In genomic region chr1:115013792-115014191, GRCh38 we compare ENCODE assay signal across 38 cellular contexts. TPM values are rescaled to one million over a fixed set of nuclear protein-coding genes. Genes with fewer than 3 reads are reported as not detected.
"Had no signal": no experiment of that assay in that cellular context is flagged by ENCODE, and none has a peak within 500 bp of the region (broad histone marks: within the 10 kb centered on the region; RNA-seq: fewer than 3 reads in every experiment).

No MANE protein-coding gene starts in this region.

- ATAC-seq: activated naive CD4-positive, alpha-beta T cell treated with anti-CD3 and anti-CD28 coated beads, Interleukin-2, amount 50 U/mL, for 72 hours; activated naive CD8-positive, alpha-beta T cell treated with anti-CD3 and anti-CD28 coated beads, Interleukin-2, amount 50 U/mL, for 24 hours; activated T-cell treated with anti-CD3 and anti-CD28 coated beads, Interleukin-2, amount 50 U/mL, for 4 hours; activated T-cell treated with anti-CD3 and anti-CD28 coated beads, Interleukin-2, amount 50 U/mL, for 72 hours; activated T-helper 17 cell treated with anti-CD3 and anti-CD28 coated beads, Interleukin-2, amount 50 U/mL, for 72 hours; body of pancreas had no signal

- DNase-seq: activated effector memory CD4-positive, alpha-beta T cell treated with anti-CD3 and anti-CD28 coated beads, Interleukin-2, amount 50 U/mL, for 16 hours; activated effector memory CD4-positive, alpha-beta T cell treated with Interleukin-2 at 50 U/mL for 16 hours; activated gamma-delta T cell; activated gamma-delta T cell treated with Interleukin-2 at 50 U/mL for 16 hours; activated naive CD4-positive, alpha-beta T cell; activated naive CD4-positive, alpha-beta T cell treated with anti-CD3 and anti-CD28 coated beads for 36 hours; activated naive CD4-positive, alpha-beta T cell treated with anti-CD3 and anti-CD28 coated beads, Interleukin-2, amount 10 ng/mL, durations not matched to agents 7 days and 5 days; activated naive CD4-positive, alpha-beta T cell treated with anti-CD3 and anti-CD28 coated beads, Interleukin-2, amount 50 U/mL, for 16 hours; activated naive CD4-positive, alpha-beta T cell treated with Interleukin-2 at 50 U/mL for 16 hours; activated naive CD8-positive, alpha-beta T cell treated with anti-CD3 and anti-CD28 coated beads for 36 hours; activated naive CD8-positive, alpha-beta T cell treated with anti-CD3 and anti-CD28 coated beads, Interleukin-2, amount 10 ng/mL, durations not matched to agents 7 days and 5 days; activated naive CD8-positive, alpha-beta T cell treated with anti-CD3 and anti-CD28 coated beads, Interleukin-2, amount 50 U/mL, for 24 hours; activated T-cell treated with anti-CD3 and anti-CD28 coated beads, Interleukin-2, amount 50 U/mL, for 4 hours; activated T-cell treated with anti-CD3 and anti-CD28 coated beads, Interleukin-2, amount 50 U/mL, for 48 hours; activated T-cell treated with anti-CD3 and anti-CD28 coated beads, Interleukin-2, amount 50 U/mL, for 72 hours; adrenal gland; amniotic stem cell; amygdala; anterior cingulate cortex; aorta; body of pancreas; brain microvascular endothelial cell; caudate nucleus; central memory CD4-positive, alpha-beta T cell; cerebellar nuclear complex had no signal

- H3K4me1 ChIP-seq: adrenal gland, ascending aorta, body of pancreas, breast epithelium had no signal

- FAIRE-seq: astrocyte, bronchial epithelial cell had no signal

- H3K9me3 ChIP-seq: adrenal gland, ascending aorta, body of pancreas, breast epithelium had no signal

- H3K36me3 ChIP-seq: adrenal gland, ascending aorta, brain microvascular endothelial cell, breast epithelium, cardiac muscle cell had no signal

- H3K27me3 ChIP-seq: adrenal gland, ascending aorta, body of pancreas, brain microvascular endothelial cell, breast epithelium, cardiac muscle cell had no signal

- H3K4me3 ChIP-seq: adrenal gland, ascending aorta, body of pancreas, breast epithelium, cardiac muscle cell had no signal

- H3K27ac ChIP-seq: adrenal gland, ascending aorta, body of pancreas, brain microvascular endothelial cell, breast epithelium, cardiac muscle cell had no signal

RNA-seq across cellular contexts. Expression of gene TSHB, which starts 15.8 kb away (rescaled TPM):
- total RNA-seq: activated naive CD4-positive, alpha-beta T cell treated with anti-CD3 and anti-CD28 coated beads for 36 hours; activated naive CD4-positive, alpha-beta T cell treated with anti-CD3 and anti-CD28 coated beads, Interleukin-2, amount 50 U/mL, for 72 hours; activated naive CD8-positive, alpha-beta T cell treated with anti-CD3 and anti-CD28 coated beads for 36 hours; activated naive CD8-positive, alpha-beta T cell treated with anti-CD3 and anti-CD28 coated beads, Interleukin-2, amount 10 ng/mL, durations not matched to agents 7 days and 5 days; activated T-cell treated with anti-CD3 and anti-CD28 coated beads, Interleukin-2, amount 50 U/mL, for 4 hours; activated T-cell treated with anti-CD3 and anti-CD28 coated beads, Interleukin-2, amount 50 U/mL, for 72 hours; activated T-helper 1 cell treated with anti-CD3 and anti-CD28 coated beads, Interleukin-12 subunit alpha, Interleukin-12 subunit beta, Interleukin-2, Interleukin-4 antibody, amounts not matched to agents 30 ng/mL and 10 ng/mL and 1 ng/mL, durations not matched to agents 14 hours and 24 hours and 36 hours; activated T-helper 17 cell treated with anti-CD3 and anti-CD28 coated beads, Interleukin-2, amount 50 U/mL, for 72 hours; activated T-helper 2 cell treated with anti-CD3 and anti-CD28 coated beads, Interferon-gamma antibody, Interleukin-2, Interleukin-4, amounts not matched to agents 10 μg/mL and 5 μg/mL and 100 μg/mL, durations not matched to agents 14 hours and 24 hours and 36 hours; adrenal gland; aorta; ascending aorta; astrocyte; body of pancreas; breast epithelium; bronchial epithelial cell; cardiac muscle cell; cardiac septum; cerebellum; chondrocyte had no signal
- polyA plus RNA-seq: adipose tissue, adrenal gland, aorta, cardiac muscle cell had no signal
